1 cellular context compared by ENCODE assay signal in the genomic region with DNA sequence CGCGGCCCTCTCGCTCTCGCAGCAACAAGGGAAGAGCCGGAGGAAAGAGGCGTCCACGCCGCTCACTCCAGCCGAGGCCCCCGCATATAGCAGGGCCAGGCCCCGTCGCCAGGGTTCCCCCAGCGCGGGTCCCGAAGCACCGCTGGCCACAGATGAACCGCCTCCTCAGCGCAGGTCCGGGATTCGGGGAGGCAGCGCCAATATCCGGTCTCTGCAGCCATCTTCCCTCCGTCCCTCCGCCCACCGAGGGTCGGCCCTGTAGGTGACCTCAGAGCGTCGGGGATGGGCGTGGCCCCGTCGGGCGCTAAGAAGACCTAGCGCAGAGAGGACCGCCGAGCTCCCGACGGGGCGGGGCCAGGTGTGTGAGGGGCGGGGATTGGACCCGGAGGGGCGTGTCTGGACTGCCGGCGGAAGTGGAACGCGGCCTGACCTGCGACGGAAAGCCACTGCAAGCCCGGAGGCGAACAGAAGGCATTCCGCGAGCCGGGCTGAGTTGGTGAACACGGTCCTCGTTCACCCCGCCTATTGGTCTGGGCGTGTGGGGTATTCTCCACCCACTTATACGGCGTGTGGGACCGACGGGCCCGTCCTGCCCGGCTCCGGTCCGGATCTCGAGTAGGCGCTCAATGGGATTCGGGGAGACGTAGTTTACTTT.
TF ChIP-seq lines count a peak whose summit lies in the region.

No MANE protein-coding gene starts in this region.

TF ChIP-seq in K562, 482 proteins besides CTCF, POLR2A, EP300 and RAD21 (continued from another document and continues in another):
- TF ChIP-seq, protein P1, sequence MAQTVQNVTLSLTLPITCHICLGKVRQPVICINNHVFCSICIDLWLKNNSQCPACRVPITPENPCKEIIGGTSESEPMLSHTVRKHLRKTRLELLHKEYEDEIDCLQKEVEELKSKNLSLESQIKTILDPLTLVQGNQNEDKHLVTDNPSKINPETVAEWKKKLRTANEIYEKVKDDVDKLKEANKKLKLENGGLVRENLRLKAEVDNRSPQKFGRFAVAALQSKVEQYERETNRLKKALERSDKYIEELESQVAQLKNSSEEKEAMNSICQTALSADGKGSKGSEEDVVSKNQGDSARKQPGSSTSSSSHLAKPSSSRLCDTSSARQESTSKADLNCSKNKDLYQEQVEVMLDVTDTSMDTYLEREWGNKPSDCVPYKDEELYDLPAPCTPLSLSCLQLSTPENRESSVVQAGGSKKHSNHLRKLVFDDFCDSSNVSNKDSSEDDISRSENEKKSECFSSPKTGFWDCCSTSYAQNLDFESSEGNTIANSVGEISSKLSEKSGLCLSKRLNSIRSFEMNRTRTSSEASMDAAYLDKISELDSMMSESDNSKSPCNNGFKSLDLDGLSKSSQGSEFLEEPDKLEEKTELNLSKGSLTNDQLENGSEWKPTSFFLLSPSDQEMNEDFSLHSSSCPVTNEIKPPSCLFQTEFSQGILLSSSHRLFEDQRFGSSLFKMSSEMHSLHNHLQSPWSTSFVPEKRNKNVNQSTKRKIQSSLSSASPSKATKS (CRISPR knock-in tag; IDR thresholded peaks at IDR 0.05), result 0 out of 2 replicates have a peak, but pooled peaks have one; percentile 47
- TF ChIP-seq PHB (CRISPR knock-in tag; IDR thresholded peaks at IDR 0.05), result peak; percentile 91; the same call in 1 of the 2 replicates
- peak; percentile 91 for TF ChIP-seq GABPA (tag; conservative IDR thresholded peaks at IDR 0.05; ENCODE audit: low read depth)
- TF ChIP-seq, protein P2, sequence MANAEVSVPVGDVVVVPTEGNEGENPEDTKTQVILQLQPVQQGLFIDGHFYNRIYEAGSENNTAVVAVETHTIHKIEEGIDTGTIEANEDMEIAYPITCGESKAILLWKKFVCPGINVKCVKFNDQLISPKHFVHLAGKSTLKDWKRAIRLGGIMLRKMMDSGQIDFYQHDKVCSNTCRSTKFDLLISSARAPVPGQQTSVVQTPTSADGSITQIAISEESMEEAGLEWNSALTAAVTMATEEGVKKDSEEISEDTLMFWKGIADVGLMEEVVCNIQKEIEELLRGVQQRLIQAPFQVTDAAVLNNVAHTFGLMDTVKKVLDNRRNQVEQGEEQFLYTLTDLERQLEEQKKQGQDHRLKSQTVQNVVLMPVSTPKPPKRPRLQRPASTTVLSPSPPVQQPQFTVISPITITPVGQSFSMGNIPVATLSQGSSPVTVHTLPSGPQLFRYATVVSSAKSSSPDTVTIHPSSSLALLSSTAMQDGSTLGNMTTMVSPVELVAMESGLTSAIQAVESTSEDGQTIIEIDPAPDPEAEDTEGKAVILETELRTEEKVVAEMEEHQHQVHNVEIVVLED (CRISPR knock-in tag; IDR thresholded peaks at IDR 0.05), result peak; percentile 64; the same call in 1 of the 2 replicates
- peak; percentile 95 for TF ChIP-seq KDM5B (IDR thresholded peaks at IDR 0.05; ENCODE audit: insufficient replicate concordance, low read depth, low read length)
- TF ChIP-seq, protein P3, sequence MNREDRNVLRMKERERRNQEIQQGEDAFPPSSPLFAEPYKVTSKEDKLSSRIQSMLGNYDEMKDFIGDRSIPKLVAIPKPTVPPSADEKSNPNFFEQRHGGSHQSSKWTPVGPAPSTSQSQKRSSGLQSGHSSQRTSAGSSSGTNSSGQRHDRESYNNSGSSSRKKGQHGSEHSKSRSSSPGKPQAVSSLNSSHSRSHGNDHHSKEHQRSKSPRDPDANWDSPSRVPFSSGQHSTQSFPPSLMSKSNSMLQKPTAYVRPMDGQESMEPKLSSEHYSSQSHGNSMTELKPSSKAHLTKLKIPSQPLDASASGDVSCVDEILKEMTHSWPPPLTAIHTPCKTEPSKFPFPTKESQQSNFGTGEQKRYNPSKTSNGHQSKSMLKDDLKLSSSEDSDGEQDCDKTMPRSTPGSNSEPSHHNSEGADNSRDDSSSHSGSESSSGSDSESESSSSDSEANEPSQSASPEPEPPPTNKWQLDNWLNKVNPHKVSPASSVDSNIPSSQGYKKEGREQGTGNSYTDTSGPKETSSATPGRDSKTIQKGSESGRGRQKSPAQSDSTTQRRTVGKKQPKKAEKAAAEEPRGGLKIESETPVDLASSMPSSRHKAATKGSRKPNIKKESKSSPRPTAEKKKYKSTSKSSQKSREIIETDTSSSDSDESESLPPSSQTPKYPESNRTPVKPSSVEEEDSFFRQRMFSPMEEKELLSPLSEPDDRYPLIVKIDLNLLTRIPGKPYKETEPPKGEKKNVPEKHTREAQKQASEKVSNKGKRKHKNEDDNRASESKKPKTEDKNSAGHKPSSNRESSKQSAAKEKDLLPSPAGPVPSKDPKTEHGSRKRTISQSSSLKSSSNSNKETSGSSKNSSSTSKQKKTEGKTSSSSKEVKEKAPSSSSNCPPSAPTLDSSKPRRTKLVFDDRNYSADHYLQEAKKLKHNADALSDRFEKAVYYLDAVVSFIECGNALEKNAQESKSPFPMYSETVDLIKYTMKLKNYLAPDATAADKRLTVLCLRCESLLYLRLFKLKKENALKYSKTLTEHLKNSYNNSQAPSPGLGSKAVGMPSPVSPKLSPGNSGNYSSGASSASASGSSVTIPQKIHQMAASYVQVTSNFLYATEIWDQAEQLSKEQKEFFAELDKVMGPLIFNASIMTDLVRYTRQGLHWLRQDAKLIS (CRISPR knock-in tag; IDR thresholded peaks at IDR 0.05), result peak; percentile 60; the same call in 1 of the 2 replicates
- TF ChIP-seq IFI16 (CRISPR knock-in tag; IDR thresholded peaks at IDR 0.05), result no peak
- peak; percentile 65 for TF ChIP-seq NR2C1 (IDR thresholded peaks at IDR 0.05)
- TF ChIP-seq NR2C1 (tag; IDR thresholded peaks at IDR 0.05), result no peak; the same call in 1 of the 2 replicates
- peak; percentile 56 to 94 (median 85) for TF ChIP-seq YY1 (IDR thresholded peaks at IDR 0.05; ENCODE audit: borderline replicate concordance in 1 of 3, control insufficient read depth in 1 of 3, extremely low read depth in 1 of 3, insufficient read depth in 3 of 3, insufficient read length in 1 of 3, insufficient replicate concordance in 2 of 3, low read depth in 1 of 3, low read length in 2 of 3)
- TF ChIP-seq, protein P4, sequence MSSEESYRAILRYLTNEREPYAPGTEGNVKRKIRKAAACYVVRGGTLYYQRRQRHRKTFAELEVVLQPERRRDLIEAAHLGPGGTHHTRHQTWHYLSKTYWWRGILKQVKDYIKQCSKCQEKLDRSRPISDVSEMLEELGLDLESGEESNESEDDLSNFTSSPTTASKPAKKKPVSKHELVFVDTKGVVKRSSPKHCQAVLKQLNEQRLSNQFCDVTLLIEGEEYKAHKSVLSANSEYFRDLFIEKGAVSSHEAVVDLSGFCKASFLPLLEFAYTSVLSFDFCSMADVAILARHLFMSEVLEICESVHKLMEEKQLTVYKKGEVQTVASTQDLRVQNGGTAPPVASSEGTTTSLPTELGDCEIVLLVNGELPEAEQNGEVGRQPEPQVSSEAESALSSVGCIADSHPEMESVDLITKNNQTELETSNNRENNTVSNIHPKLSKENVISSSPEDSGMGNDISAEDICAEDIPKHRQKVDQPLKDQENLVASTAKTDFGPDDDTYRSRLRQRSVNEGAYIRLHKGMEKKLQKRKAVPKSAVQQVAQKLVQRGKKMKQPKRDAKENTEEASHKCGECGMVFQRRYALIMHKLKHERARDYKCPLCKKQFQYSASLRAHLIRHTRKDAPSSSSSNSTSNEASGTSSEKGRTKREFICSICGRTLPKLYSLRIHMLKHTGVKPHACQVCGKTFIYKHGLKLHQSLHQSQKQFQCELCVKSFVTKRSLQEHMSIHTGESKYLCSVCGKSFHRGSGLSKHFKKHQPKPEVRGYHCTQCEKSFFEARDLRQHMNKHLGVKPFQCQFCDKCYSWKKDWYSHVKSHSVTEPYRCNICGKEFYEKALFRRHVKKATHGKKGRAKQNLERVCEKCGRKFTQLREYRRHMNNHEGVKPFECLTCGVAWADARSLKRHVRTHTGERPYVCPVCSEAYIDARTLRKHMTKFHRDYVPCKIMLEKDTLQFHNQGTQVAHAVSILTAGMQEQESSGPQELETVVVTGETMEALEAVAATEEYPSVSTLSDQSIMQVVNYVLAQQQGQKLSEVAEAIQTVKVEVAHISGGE (CRISPR knock-in tag; IDR thresholded peaks at IDR 0.05), result peak in 1 of 3 experiments; percentile 86; a peak in 2 of 6 replicates
- TF ChIP-seq, protein P5, sequence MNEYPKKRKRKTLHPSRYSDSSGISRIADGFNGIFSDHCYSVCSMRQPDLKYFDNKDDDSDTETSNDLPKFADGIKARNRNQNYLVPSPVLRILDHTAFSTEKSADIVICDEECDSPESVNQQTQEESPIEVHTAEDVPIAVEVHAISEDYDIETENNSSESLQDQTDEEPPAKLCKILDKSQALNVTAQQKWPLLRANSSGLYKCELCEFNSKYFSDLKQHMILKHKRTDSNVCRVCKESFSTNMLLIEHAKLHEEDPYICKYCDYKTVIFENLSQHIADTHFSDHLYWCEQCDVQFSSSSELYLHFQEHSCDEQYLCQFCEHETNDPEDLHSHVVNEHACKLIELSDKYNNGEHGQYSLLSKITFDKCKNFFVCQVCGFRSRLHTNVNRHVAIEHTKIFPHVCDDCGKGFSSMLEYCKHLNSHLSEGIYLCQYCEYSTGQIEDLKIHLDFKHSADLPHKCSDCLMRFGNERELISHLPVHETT (CRISPR knock-in tag; conservative IDR thresholded peaks at IDR 0.05 in 1 of 2, IDR thresholded peaks at IDR 0.05 in 1 of 2), result peak in 1 of 2 experiments; percentile 73; a peak in 1 of 4 replicates
- peak; percentile 98 for TF ChIP-seq PHF8 (IDR thresholded peaks at IDR 0.05; ENCODE audit: borderline replicate concordance, low read length)
- peak; percentile 70 for TF ChIP-seq CTBP1 (IDR thresholded peaks at IDR 0.05; ENCODE audit: borderline replicate concordance)
- TF ChIP-seq, protein P6, sequence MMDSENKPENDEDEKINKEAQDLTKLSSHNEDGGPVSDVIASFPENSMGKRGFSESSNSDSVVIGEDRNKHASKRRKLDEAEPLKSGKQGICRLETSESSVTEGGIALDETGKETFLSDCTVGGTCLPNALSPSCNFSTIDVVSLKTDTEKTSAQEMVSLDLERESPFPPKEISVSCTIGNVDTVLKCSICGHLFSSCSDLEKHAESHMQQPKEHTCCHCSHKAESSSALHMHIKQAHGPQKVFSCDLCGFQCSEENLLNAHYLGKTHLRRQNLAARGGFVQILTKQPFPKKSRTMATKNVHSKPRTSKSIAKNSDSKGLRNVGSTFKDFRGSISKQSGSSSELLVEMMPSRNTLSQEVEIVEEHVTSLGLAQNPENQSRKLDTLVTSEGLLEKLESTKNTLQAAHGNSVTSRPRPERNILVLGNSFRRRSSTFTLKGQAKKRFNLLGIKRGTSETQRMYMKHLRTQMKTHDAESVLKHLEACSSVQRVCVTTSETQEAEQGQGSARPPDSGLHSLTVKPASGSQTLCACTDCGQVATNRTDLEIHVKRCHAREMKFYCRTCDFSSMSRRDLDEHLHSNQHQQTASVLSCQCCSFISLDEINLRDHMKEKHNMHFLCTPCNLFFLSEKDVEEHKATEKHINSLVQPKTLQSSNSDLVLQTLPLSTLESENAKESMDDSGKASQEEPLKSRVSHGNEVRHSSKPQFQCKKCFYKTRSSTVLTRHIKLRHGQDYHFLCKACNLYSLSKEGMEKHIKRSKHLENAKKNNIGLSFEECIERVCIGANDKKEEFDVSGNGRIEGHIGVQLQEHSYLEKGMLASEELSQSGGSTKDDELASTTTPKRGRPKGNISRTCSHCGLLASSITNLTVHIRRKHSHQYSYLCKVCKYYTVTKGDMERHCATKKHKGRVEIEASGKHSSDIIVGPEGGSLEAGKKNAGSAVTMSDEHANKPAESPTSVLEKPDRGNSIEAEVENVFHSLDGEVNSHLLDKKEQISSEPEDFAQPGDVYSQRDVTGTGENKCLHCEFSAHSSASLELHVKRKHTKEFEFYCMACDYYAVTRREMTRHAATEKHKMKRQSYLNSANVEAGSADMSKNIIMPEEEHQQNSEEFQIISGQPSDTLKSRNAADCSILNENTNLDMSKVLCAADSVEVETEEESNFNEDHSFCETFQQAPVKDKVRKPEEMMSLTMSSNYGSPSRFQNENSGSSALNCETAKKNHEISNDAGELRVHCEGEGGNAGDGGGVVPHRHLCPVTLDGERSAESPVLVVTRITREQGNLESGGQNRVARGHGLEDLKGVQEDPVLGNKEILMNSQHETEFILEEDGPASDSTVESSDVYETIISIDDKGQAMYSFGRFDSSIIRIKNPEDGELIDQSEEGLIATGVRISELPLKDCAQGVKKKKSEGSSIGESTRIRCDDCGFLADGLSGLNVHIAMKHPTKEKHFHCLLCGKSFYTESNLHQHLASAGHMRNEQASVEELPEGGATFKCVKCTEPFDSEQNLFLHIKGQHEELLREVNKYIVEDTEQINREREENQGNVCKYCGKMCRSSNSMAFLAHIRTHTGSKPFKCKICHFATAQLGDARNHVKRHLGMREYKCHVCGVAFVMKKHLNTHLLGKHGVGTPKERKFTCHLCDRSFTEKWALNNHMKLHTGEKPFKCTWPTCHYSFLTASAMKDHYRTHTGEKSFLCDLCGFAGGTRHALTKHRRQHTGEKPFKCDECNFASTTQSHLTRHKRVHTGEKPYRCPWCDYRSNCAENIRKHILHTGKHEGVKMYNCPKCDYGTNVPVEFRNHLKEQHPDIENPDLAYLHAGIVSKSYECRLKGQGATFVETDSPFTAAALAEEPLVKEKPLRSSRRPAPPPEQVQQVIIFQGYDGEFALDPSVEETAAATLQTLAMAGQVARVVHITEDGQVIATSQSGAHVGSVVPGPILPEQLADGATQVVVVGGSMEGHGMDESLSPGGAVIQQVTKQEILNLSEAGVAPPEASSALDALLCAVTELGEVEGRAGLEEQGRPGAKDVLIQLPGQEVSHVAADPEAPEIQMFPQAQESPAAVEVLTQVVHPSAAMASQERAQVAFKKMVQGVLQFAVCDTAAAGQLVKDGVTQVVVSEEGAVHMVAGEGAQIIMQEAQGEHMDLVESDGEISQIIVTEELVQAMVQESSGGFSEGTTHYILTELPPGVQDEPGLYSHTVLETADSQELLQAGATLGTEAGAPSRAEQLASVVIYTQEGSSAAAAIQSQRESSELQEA (IDR thresholded peaks at IDR 0.05; ENCODE audit: low read depth), result peak; percentile 82
- peak; percentile 77 for TF ChIP-seq HMGN3 (IDR thresholded peaks at IDR 0.05; ENCODE audit: borderline replicate concordance, extremely low read depth, insufficient read length, low read depth, low read length)
- peak; percentile 67 for TF ChIP-seq RBBP5 (IDR thresholded peaks at IDR 0.05; ENCODE audit: borderline replicate concordance, insufficient read depth, low read length, poor library complexity, severe bottlenecking)
- peak; percentile 51; the same call in 1 of the 2 replicates for TF ChIP-seq PML (IDR thresholded peaks at IDR 0.05; ENCODE audit: low read length)
- TF ChIP-seq, protein P7, sequence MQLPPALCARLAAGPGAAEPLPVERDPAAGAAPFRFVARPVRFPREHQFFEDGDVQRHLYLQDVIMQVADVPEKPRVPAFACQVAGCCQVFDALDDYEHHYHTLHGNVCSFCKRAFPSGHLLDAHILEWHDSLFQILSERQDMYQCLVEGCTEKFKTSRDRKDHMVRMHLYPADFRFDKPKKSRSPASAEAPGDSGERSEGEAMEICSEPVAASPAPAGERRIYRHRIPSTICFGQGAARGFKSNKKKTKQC (CRISPR knock-in tag; IDR thresholded peaks at IDR 0.05), result peak; percentile 31; the same call in 1 of the 2 replicates
- peak; percentile 58 for TF ChIP-seq TAF7 (tag; IDR thresholded peaks at IDR 0.05)
- TF ChIP-seq CREM (IDR thresholded peaks at IDR 0.05; ENCODE audit: low read depth), result peak; percentile 93
- 0 out of 2 replicates have a peak, but pooled peaks have one; percentile 29 for TF ChIP-seq ZEB2 (IDR thresholded peaks at IDR 0.05)
- peak; percentile 69 for TF ChIP-seq TAF9B (IDR thresholded peaks at IDR 0.05; ENCODE audit: partially characterized antibody)
- TF ChIP-seq ATF7 (IDR thresholded peaks at IDR 0.05), result peak; percentile 86
- peak; percentile 88 for TF ChIP-seq L3MBTL2 (IDR thresholded peaks at IDR 0.05)
- no peak for TF ChIP-seq FOXM1 (IDR thresholded peaks at IDR 0.05; ENCODE audit: low read depth)
- no peak for TF ChIP-seq FOXM1 (CRISPR knock-in tag; IDR thresholded peaks at IDR 0.05; ENCODE audit: low read depth)
